ENCODE assay signal across 9 cellular contexts in genomic region chr15:76056931-76057330, GRCh38. TPM values are rescaled to one million over a fixed set of nuclear protein-coding genes. Genes with fewer than 3 reads are reported as not detected.
DNase-seq lines count a peak whose midpoint lies in the region; ATAC-seq and TF ChIP-seq lines count a peak whose summit lies in the region.
"Had no signal": no experiment of that assay in that cellular context is flagged by ENCODE, and none has a peak within 500 bp of the region (broad histone marks: within the 10 kb centered on the region; RNA-seq: fewer than 3 reads in every experiment).

No MANE protein-coding gene starts in this region.

- H3K36me3 Mint-ChIP-seq in brain: no peaks in the 10 kb centered on the region

- TF ChIP-seq CTCF in brain (conservative IDR thresholded peaks at IDR 0.05) (no peak), suprapubic skin (IDR thresholded peaks at IDR 0.05) (no peak)

- peaks cover 38% of the 10 kb centered on the region for H3K27me3 ChIP-seq in BLaER1
- peaks cover 19% of the 10 kb centered on the region for H3K27me3 ChIP-seq in suprapubic skin

- H3K4me1 ChIP-seq in BLaER1: peaks cover 31% of the 10 kb centered on the region
- H3K4me1 ChIP-seq in suprapubic skin: peaks cover 27% of the 10 kb centered on the region

- H3K4me1 Mint-ChIP-seq in brain: peaks cover 31% of the 10 kb centered on the region

- no peak overlapping the region for H3K27ac Mint-ChIP-seq in brain

- H3K4me3 ChIP-seq in BLaER1 (no peak overlapping the region), suprapubic skin (no peak overlapping the region)

- no peak overlapping the region for H3K9ac ChIP-seq in BLaER1

- DNase-seq in suprapubic skin (ENCODE audit: low spot score in 2 of 2) (no peak), NCI-H1436 treated with DMSO at 0.1 percent for 48 hours (lab: John Stamatoyannopoulos, UW) (no peak), NCI-H2081 treated with DMSO at 0.1 percent for 48 hours (lab: John Stamatoyannopoulos, UW) (no peak)
- DNase-seq in stimulated activated naive CD4-positive, alpha-beta T cell (lab: John Stamatoyannopoulos, UW): no peak

- H3K9me3 Mint-ChIP-seq in brain: no peaks in the 10 kb centered on the region

- no peak for TF ChIP-seq EP300 in suprapubic skin (IDR thresholded peaks at IDR 0.05)

- no peak for TF ChIP-seq POLR2A in suprapubic skin (IDR thresholded peaks at IDR 0.05)

- ATAC-seq in GM19324 (IDR thresholded peaks at IDR 0.05; ENCODE audit: low FRiP score, unreplicated experiment) (peak; percentile 53), HG03521 (IDR thresholded peaks at IDR 0.05; ENCODE audit: unreplicated experiment) (peak; percentile 59)

- H3K9me3 ChIP-seq in BLaER1 (no peaks in the 10 kb centered on the region), suprapubic skin (no peaks in the 10 kb centered on the region)

- peak overlapping the region in 4 of 5 experiments; percentile 65 to 76 (median 73) for H3K4me3 Mint-ChIP-seq in brain

- 6% methylated on average over 3 of the region's 3 CpGs for WGBS in suprapubic skin

- H3K27me3 Mint-ChIP-seq in brain: peaks cover 48% of the 10 kb centered on the region

- H3K27ac ChIP-seq in BLaER1: no peak overlapping the region
- no peak overlapping the region for H3K27ac ChIP-seq in suprapubic skin

- peaks cover 16% of the 10 kb centered on the region; the same call in 1 of the 2 replicates for H4K20me1 ChIP-seq in BLaER1

- H3K36me3 ChIP-seq in BLaER1: no peaks in the 10 kb centered on the region
- H3K36me3 ChIP-seq in suprapubic skin: no peaks in the 10 kb centered on the region

- peak overlapping the region; percentile 59 for H3K4me2 ChIP-seq in BLaER1

RNA-seq across cellular contexts. Expression of gene TMEM266, which starts 2.9 kb away (rescaled TPM):
- 1.3 TPM for polyA plus RNA-seq in brain (ENCODE audit: insufficient read depth, low read depth, low replicate concordance)
- total RNA-seq in suprapubic skin: 1 to 10 TPM; 1.4 to 3.1 (median 2.3) TPM

RNA-seq across cellular contexts. Expression of gene NRG4, which starts 44.7 kb away (rescaled TPM):
- 0.78 TPM for polyA plus RNA-seq in brain (ENCODE audit: insufficient read depth, low read depth, low replicate concordance)
- total RNA-seq in suprapubic skin: 1 to 10 TPM in 3 of 4 donors, under 1 TPM in 1; 0.17 to 4.6 (median 2.9) TPM
- total RNA-seq: kidney epithelial cell had no signal
